Comparison of ENCODE assay signal across 36 cellular contexts in genomic region chr4:38278255-38278654, GRCh38.
"Had no signal": no experiment of that assay in that cellular context is flagged by ENCODE, and none has a peak within 500 bp of the region (broad histone marks: within the 10 kb centered on the region; RNA-seq: fewer than 3 reads in every experiment).

No MANE protein-coding gene starts in this region.

- H3K9me3 Mint-ChIP-seq: activated naive CD4-positive, alpha-beta T cell treated with anti-CD3 and anti-CD28 coated beads, Interleukin-2, amount 50 U/mL, for 72 hours had no signal

- H3K9me3 ChIP-seq: adrenal gland, MG63, Peyer's patch had no signal

- H3K27ac ChIP-seq: adrenal gland, WERI-Rb-1 had no signal

- DNase-seq: activated CD4-positive, alpha-beta memory T cell treated with anti-CD3 and anti-CD28 coated beads, Interleukin-2, amount 10 ng/mL, durations not matched to agents 7 days and 5 days; activated CD4-positive, alpha-beta T cell treated with anti-CD3 and anti-CD28 coated beads for 1 hour; activated CD4-positive, alpha-beta T cell treated with anti-CD3 and anti-CD28 coated beads for 48 hours; activated CD4-positive, CD25-positive, alpha-beta regulatory T cell; activated gamma-delta T cell; activated naive CD4-positive, alpha-beta T cell treated with Interleukin-2 at 50 U/mL for 16 hours; activated T-cell treated with anti-CD3 and anti-CD28 coated beads, Interleukin-2, amount 50 U/mL, for 1 hour; activated T-cell treated with anti-CD3 and anti-CD28 coated beads, Interleukin-2, amount 50 U/mL, for 72 hours; adrenal gland; central memory CD4-positive, alpha-beta T cell; Karpas-422; KBM-7; MG63; NCI-H1048; NCI-H1417; NCI-H146; NCI-H187; NCI-H2029 treated with DMSO at 0.1 percent for 48 hours; NCI-H2107; NCI-H2171; NCI-H510A; NCI-H526; NCI-H748 treated with DMSO at 0.1 percent for 48 hours; NK-92 treated with Interleukin-12 subunit alpha and Interleukin-12 subunit beta, amount 100 ng/mL, for 24 hours; PC-3; Peyer's patch; RPMI8226; SIG-M5; SW 1271; T-helper 1 cell; T-helper 2 cell; T-helper 9 cell; WERI-Rb-1 had no signal

- H3K4me3 ChIP-seq: adrenal gland, MG63, Peyer's patch had no signal

- H3K4me1 ChIP-seq: adrenal gland had no signal

- H3K4me3 Mint-ChIP-seq: activated CD4-positive, alpha-beta memory T cell treated with anti-CD3 and anti-CD28 coated beads, Interleukin-2, amount 10 ng/mL, durations not matched to agents 7 days and 5 days; activated T-cell treated with anti-CD3 and anti-CD28 coated beads, Interleukin-2, amount 50 U/mL, for 72 hours; brain had no signal

- H3K27ac Mint-ChIP-seq: activated CD4-positive, alpha-beta memory T cell treated with anti-CD3 and anti-CD28 coated beads, Interleukin-2, amount 10 ng/mL, durations not matched to agents 7 days and 5 days; activated naive CD4-positive, alpha-beta T cell treated with anti-CD3 and anti-CD28 coated beads, Interleukin-2, amount 50 U/mL, for 72 hours; activated T-cell treated with anti-CD3 and anti-CD28 coated beads, Interleukin-2, amount 50 U/mL, for 72 hours; activated T-helper 2 cell treated with anti-CD3 and anti-CD28 coated beads, Interferon-gamma antibody, Interleukin-2, Interleukin-4, amounts not matched to agents 10 μg/mL and 5 μg/mL and 100 μg/mL, durations not matched to agents 14 hours and 24 hours and 36 hours; brain had no signal

- ATAC-seq: activated naive CD4-positive, alpha-beta T cell treated with anti-CD3 and anti-CD28 coated beads, Interleukin-2, amount 50 U/mL, for 72 hours; activated T-cell treated with anti-CD3 and anti-CD28 coated beads, Interleukin-2, amount 50 U/mL, for 72 hours; PC-3 had no signal

- H3K4me1 Mint-ChIP-seq: activated CD4-positive, alpha-beta memory T cell treated with anti-CD3 and anti-CD28 coated beads, Interleukin-2, amount 10 ng/mL, durations not matched to agents 7 days and 5 days had no signal

- H3K27me3 ChIP-seq: adrenal gland, MG63, Peyer's patch had no signal

- H3K36me3 Mint-ChIP-seq: brain had no signal

- H3K36me3 ChIP-seq: adrenal gland, MG63, Peyer's patch, WERI-Rb-1 had no signal
